Comparison of ENCODE assay signal across 8 cellular contexts in genomic region chr3:129312671-129313414, GRCh38. TPM values are rescaled to one million over a fixed set of nuclear protein-coding genes. Genes with fewer than 3 reads are reported as not detected.
DNase-seq lines count a peak whose midpoint lies in the region; ATAC-seq and TF ChIP-seq lines count a peak whose summit lies in the region.

No MANE protein-coding gene starts in this region.

- TF ChIP-seq POLR2A in body of pancreas (IDR thresholded peaks at IDR 0.05): peak; percentile 9 to 63 (median 14)

- no peak overlapping the region for H2AFZ ChIP-seq in Karpas-422 (ENCODE audit: low read length)

- peaks cover 4% of the 10 kb centered on the region for H3K36me3 Mint-ChIP-seq in CD8-positive, alpha-beta T cell
- peaks cover 6% of the 10 kb centered on the region for H3K36me3 Mint-ChIP-seq in neural crest cell (ENCODE audit: low read depth)

- CTCF ChIA-PET in CD8-positive, alpha-beta T cell (lab: Charles Lee): interaction anchor here (0.6 to 1.9 kb wide), 3 partner anchors 29 to 342 kb away, joined by 3 to 8 read pairs (median 3); no protein-coding TSS in a partner anchor

- peak overlapping the region; percentile 80 for H3K27ac Mint-ChIP-seq in CD8-positive, alpha-beta T cell
- peak overlapping the region; percentile 20 for H3K27ac Mint-ChIP-seq in neural crest cell (ENCODE audit: unreplicated experiment)

- no peak overlapping the region for H3K4me3 ChIP-seq in CD8-positive, alpha-beta T cell (ENCODE audit: low read depth, low read length)
- H3K4me3 ChIP-seq in Karpas-422 (ENCODE audit: low read length): no peak overlapping the region; the same call in 1 of the 2 replicates
- no peak overlapping the region for H3K4me3 ChIP-seq in body of pancreas

- no peak overlapping the region for H3K27ac ChIP-seq in CD8-positive, alpha-beta T cell (ENCODE audit: low read depth, low read length)
- peak overlapping the region; percentile 94 for H3K27ac ChIP-seq in Karpas-422 (ENCODE audit: low read length)
- H3K27ac ChIP-seq in body of pancreas: peak overlapping the region in 3 of 4 donors; percentile 13 to 86 (median 85)

- no peak overlapping the region for H3K4me2 ChIP-seq in Karpas-422 (ENCODE audit: low read depth, low read length, poor library complexity, severe bottlenecking)

- H3K27me3 Mint-ChIP-seq in CD8-positive, alpha-beta T cell (ENCODE audit: low read depth): no peaks in the 10 kb centered on the region
- H3K27me3 Mint-ChIP-seq in neural crest cell (ENCODE audit: low read depth): peaks cover 3% of the 10 kb centered on the region

- no peaks in the 10 kb centered on the region for H3K36me3 ChIP-seq in CD8-positive, alpha-beta T cell (ENCODE audit: insufficient read depth, low read length)
- H3K36me3 ChIP-seq in Karpas-422 (ENCODE audit: insufficient read depth, low read length) (peaks cover under 1% of the 10 kb centered on the region; the same call in 1 of the 2 replicates), body of pancreas (replicated peaks in 1 of 2; ENCODE audit: insufficient read depth in 1 of 2, low read depth in 2 of 2) (no peaks in the 10 kb centered on the region)

- H3K9me3 Mint-ChIP-seq in CD8-positive, alpha-beta T cell: no peaks in the 10 kb centered on the region
- H3K9me3 Mint-ChIP-seq in neural crest cell: no peaks in the 10 kb centered on the region

- H3K27me3 ChIP-seq in CD8-positive, alpha-beta T cell (ENCODE audit: insufficient read depth, low read length): no peaks in the 10 kb centered on the region
- no peaks in the 10 kb centered on the region for H3K27me3 ChIP-seq in Karpas-422 (ENCODE audit: low read length)
- H3K27me3 ChIP-seq in body of pancreas: no peaks in the 10 kb centered on the region

- H3K4me3 Mint-ChIP-seq in CD8-positive, alpha-beta T cell: peak overlapping the region; percentile 95
- H3K4me3 Mint-ChIP-seq in neural crest cell: peak overlapping the region; percentile 95

- H3K4me1 Mint-ChIP-seq in CD8-positive, alpha-beta T cell (ENCODE audit: low read depth): peaks cover 27% of the 10 kb centered on the region
- peaks cover 18% of the 10 kb centered on the region for H3K4me1 Mint-ChIP-seq in neural crest cell

- peak in 1 of 7 experiments; percentile 55 for DNase-seq in CD8-positive, alpha-beta T cell
- DNase-seq in Karpas-422 (peak; percentile 60), body of pancreas (peak in 3 of 4 donors; percentile 22 to 35 (median 26)), neural crest cell (ENCODE audit: low read depth, low spot score) (no peak), HuH-7 (ENCODE audit: low spot score) (no peak), SW 1271 (lab: John Stamatoyannopoulos, UW) (no peak), left colon (no peak)
- DNase-seq in stimulated activated CD4-positive, alpha-beta T cell treated with anti-CD3 and anti-CD28 coated beads, Interleukin-15, amount 100 ng/mL, for 24 hours: no peak

- H3K4me1 ChIP-seq in CD8-positive, alpha-beta T cell (ENCODE audit: insufficient read depth, low read length): peaks cover 16% of the 10 kb centered on the region
- H3K4me1 ChIP-seq in Karpas-422 (ENCODE audit: low read length) (peaks cover 57% of the 10 kb centered on the region), body of pancreas (peaks cover 28% of the 10 kb centered on the region)

- ATAC-seq in CD8-positive, alpha-beta T cell: no peak
- ATAC-seq in body of pancreas: no peak
- no peak for ATAC-seq in left colon

- H3K79me2 ChIP-seq in Karpas-422 (ENCODE audit: low read length): peaks cover 31% of the 10 kb centered on the region

- POLR2A ChIA-PET in CD8-positive, alpha-beta T cell (lab: Charles Lee): interaction anchor here (0.6 to 4.7 kb wide), 6 partner anchors 9 to 150 kb away, joined by 3 to 19 read pairs (median 3); partner anchors contain the start of gene CNBP

- no peaks in the 10 kb centered on the region for H3K9me3 ChIP-seq in CD8-positive, alpha-beta T cell (ENCODE audit: low read length)
- H3K9me3 ChIP-seq in Karpas-422 (ENCODE audit: low read length) (no peaks in the 10 kb centered on the region), body of pancreas (no peaks in the 10 kb centered on the region)

- H3K9me2 ChIP-seq in Karpas-422 (replicated peaks; ENCODE audit: insufficient read depth, low read length): no peaks in the 10 kb centered on the region

- no peak for TF ChIP-seq CTCF in CD8-positive, alpha-beta T cell (IDR thresholded peaks at IDR 0.05)
- no peak for TF ChIP-seq CTCF in body of pancreas (IDR thresholded peaks at IDR 0.05)
- TF ChIP-seq CTCF in neural crest cell (conservative IDR thresholded peaks at IDR 0.05): no peak

- H4K20me1 ChIP-seq in Karpas-422 (ENCODE audit: insufficient read depth, low read depth, low read length): no peaks in the 10 kb centered on the region

- H3K9ac ChIP-seq in Karpas-422 (ENCODE audit: low read length): peak overlapping the region; percentile 94

- intact Hi-C loops in CD8-positive, alpha-beta T cell (cut with DNase I, micrococcal nuclease): loop anchor here in 1 of 2 experiments (10.0 kb wide), 2 partner anchors 438 to 802 kb away; partner anchors contain the start of gene ACAD9
- intact Hi-C loops in body of pancreas (cut with DNase I) (no loop called here), left colon (cut with DNase I, micrococcal nuclease) (no loop called here)

RNA-seq across cellular contexts. Expression of gene HMCES, which starts 34.2 kb away (rescaled TPM):
- total RNA-seq in CD8-positive, alpha-beta T cell: 10 to 100 TPM; 69.5 to 78.7 TPM
- total RNA-seq in Karpas-422 (2014; rRNA removed; shearing (Covaris generic); ENCODE audit: low replicate concordance): 169 and 275 TPM in 2 replicates
- 10 to 100 TPM; 10.1 to 14.5 TPM for total RNA-seq in body of pancreas
- 61.2 and 62.9 TPM in 2 replicates for total RNA-seq in neural crest cell
- 10 to 100 TPM; 42.3 to 44.2 TPM for total RNA-seq in left colon

Comparison
In these comparisons a context has a peak if more than half of its experiments do, and no peak if none do; other contexts are left out.
1. DNase-seq: peak in Karpas-422 (single experiment) and body of pancreas (3 of 4); none in neural crest cell (single experiment), HuH-7 (single experiment), SW 1271 (0 of 2), stimulated activated CD4-positive, alpha-beta T cell treated with anti-CD3 and anti-CD28 coated beads, Interleukin-15, amount 100 ng/mL, for 24 hours (single experiment) and left colon (0 of 2).